Comparison of ENCODE assay signal across 1 cellular context in genomic region chr7:113412410-113412809, GRCh38.
TF ChIP-seq lines count a peak whose summit lies in the region.

No MANE protein-coding gene starts in this region.

TF ChIP-seq in HEK293, 187 proteins besides CTCF, POLR2A, EP300 and RAD21:
- TF ChIP-seq PRDM2 (tag by site-specific recombination; IDR thresholded peaks at IDR 0.05; ENCODE audit: borderline replicate concordance) = no peak
- 0 out of 2 replicates have a peak, but pooled peaks have one; percentile 8 for TF ChIP-seq ZNF830 (tag by site-specific recombination; IDR thresholded peaks at IDR 0.05; ENCODE audit: low read depth)
- TF ChIP-seq SALL2 (tag by site-specific recombination; IDR thresholded peaks at IDR 0.05; ENCODE audit: borderline replicate concordance) = no peak
- TF ChIP-seq SCRT2 (tag by site-specific recombination; IDR thresholded peaks at IDR 0.05) = no peak
